31 cellular contexts compared by ENCODE assay signal in the genomic region with DNA sequence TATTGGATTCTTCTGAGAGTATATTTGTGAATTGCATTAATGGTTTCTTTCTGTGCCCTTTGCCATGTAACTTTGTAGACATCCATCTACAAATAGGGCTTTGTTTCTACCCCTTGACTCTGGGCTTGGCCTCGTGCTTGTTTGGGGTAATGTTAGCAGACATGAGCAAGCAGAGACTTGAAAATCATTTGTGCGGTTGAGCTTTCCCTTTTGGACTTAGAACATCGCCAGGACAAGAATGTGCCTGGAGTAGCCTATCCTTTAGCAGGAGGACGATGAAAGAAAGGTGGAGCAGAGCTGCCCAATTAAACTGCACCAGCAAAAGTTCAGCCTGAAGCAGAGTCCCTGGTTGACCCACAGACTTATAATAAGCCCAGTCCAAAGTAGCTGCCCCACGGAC.
"Had no signal": no experiment of that assay in that cellular context is flagged by ENCODE, and none has a peak within 500 bp of the region (broad histone marks: within the 10 kb centered on the region; RNA-seq: fewer than 3 reads in every experiment).

No MANE protein-coding gene starts in this region.

- DNase-seq: dorsolateral prefrontal cortex; effector CD4-positive, alpha-beta T cell; erythroblast; esophagus squamous epithelium; kidney; mesenchymal stem cell; mucosa of descending colon; naive B cell; stimulated activated CD4-positive, alpha-beta T cell treated with anti-CD3 and anti-CD28 coated beads, Interleukin-12 subunit alpha, Interleukin-12 subunit beta, amount 100 ng/mL, for 4 hours; stimulated activated CD4-positive, alpha-beta T cell treated with anti-CD3 and anti-CD28 coated beads, Interleukin-1b, Interleukin-23, amount 100 ng/mL, for 48 hours; stimulated activated CD4-positive, alpha-beta T cell treated with anti-CD3 and anti-CD28 coated beads, Interleukin-4, amount 100 ng/mL, for 1 hour; stimulated activated CD8-positive, alpha-beta memory T cell treated with anti-CD3 and anti-CD28 coated beads, Interleukin-4, amount 100 ng/mL, for 48 hours; stimulated activated naive CD4-positive, alpha-beta T cell; stimulated activated naive CD8-positive, alpha-beta T cell treated with anti-CD3 and anti-CD28 coated beads, Interleukin-15, amount 100 ng/mL, for 72 hours; transverse colon; upper lobe of right lung; uterus had no signal

- H3K27me3 Mint-ChIP-seq: progenitor cell of endocrine pancreas; stimulated activated naive CD8-positive, alpha-beta T cell treated with anti-CD3 and anti-CD28 coated beads, Interleukin-15, amount 100 ng/mL, for 72 hours had no signal

- FAIRE-seq: colon, frontal cortex, kidney had no signal

- H3K36me3 ChIP-seq: esophagus squamous epithelium, neutrophil, right atrium auricular region, suprapubic skin, transverse colon, upper lobe of right lung, uterus had no signal

- H3K27ac Mint-ChIP-seq: mesothelial cell of epicardium; naive B cell; natural killer cell treated with Interleukin-12 subunit alpha and Interleukin-12 subunit beta and Interleukin-15 and Interleukin-18, amount 100 ng/mL, for 72 hours; progenitor cell of endocrine pancreas; stimulated activated naive CD8-positive, alpha-beta T cell treated with anti-CD3 and anti-CD28 coated beads, Interleukin-15, amount 100 ng/mL, for 72 hours had no signal

- H3K27ac ChIP-seq: dorsolateral prefrontal cortex, esophagus squamous epithelium, neutrophil, parathyroid adenoma, right atrium auricular region, suprapubic skin, transverse colon, upper lobe of right lung, uterus had no signal

- H3K4me1 ChIP-seq: parathyroid adenoma, right atrium auricular region, suprapubic skin, transverse colon, upper lobe of right lung, uterus had no signal

- H3K4me3 Mint-ChIP-seq: mesothelial cell of epicardium; naive B cell; natural killer cell treated with Interleukin-12 subunit alpha and Interleukin-12 subunit beta and Interleukin-15 and Interleukin-18, amount 100 ng/mL, for 72 hours; neural crest cell; stimulated activated naive CD8-positive, alpha-beta T cell treated with anti-CD3 and anti-CD28 coated beads, Interleukin-15, amount 100 ng/mL, for 72 hours had no signal

- H3K36me3 Mint-ChIP-seq: mesothelial cell of epicardium; naive B cell; natural killer cell treated with Interleukin-12 subunit alpha and Interleukin-12 subunit beta and Interleukin-15 and Interleukin-18, amount 100 ng/mL, for 72 hours had no signal

- ATAC-seq: left lobe of liver; mucosa of descending colon; natural killer cell treated with Interleukin-12 subunit alpha and Interleukin-12 subunit beta and Interleukin-15 and Interleukin-18, amount 100 ng/mL, for 72 hours; sciatic nerve; stimulated activated naive CD8-positive, alpha-beta T cell treated with anti-CD3 and anti-CD28 coated beads, Interleukin-15, amount 100 ng/mL, for 72 hours; upper lobe of right lung had no signal

- H3K4me3 ChIP-seq: dorsolateral prefrontal cortex, esophagus squamous epithelium, lung, mucosa of descending colon, right atrium auricular region, smooth muscle cell, suprapubic skin, transverse colon, upper lobe of right lung, uterus had no signal

- H3K4me1 Mint-ChIP-seq: mesothelial cell of epicardium; naive B cell; neural crest cell; stimulated activated naive CD8-positive, alpha-beta T cell treated with anti-CD3 and anti-CD28 coated beads, Interleukin-15, amount 100 ng/mL, for 72 hours had no signal

- H3K27me3 ChIP-seq: dorsolateral prefrontal cortex, esophagus squamous epithelium, neutrophil, right atrium auricular region, suprapubic skin, transverse colon, upper lobe of right lung, uterus had no signal
